In the genomic region with DNA sequence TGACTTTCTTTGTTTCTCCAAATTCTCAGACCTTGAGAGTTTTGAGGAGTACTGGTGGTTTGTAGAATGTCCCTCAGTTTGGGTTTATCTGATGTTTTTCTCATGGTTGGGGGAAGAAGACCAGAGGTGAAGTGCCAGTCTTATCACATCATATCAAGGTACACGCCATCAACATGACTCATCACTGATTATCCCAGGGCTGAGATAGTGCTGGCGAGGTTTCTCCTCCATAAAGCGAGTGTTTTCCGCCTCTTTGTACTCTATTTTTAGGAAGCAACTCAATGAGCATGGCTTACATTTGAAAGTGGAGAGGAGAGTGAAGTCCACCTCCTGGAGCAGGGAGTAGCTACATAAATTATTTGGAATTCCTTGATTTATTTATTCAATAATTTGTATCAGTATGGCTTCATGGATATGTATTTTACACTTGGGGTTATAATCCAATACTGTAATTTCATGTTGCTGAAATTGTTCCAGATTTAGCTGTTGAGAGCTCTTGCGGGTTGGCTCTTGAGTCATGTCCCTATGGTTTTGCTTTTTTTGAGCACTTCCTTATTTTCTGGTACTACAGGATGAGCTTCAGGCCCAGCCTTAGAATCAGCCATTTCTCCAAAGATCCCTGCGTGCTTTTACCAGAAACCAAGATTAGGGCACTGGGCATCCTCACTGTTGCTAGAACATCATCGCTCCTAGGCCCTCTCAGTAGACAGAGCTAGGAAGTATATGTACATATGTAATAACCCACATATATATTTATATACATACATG, we compare ENCODE assay signal across 1 cellular context.
A peak's percentile ranks its signal among the peaks of the same experiment; 100 is the strongest.
TF ChIP-seq lines count a peak whose summit lies in the region.

No MANE protein-coding gene starts in this region.

TF ChIP-seq in HEK293, 187 proteins besides CTCF, POLR2A, EP300 and RAD21:
- TF ChIP-seq ZNF518A (tag by site-specific recombination; conservative IDR thresholded peaks at IDR 0.05; ENCODE audit: low read depth), result no peak
- no peak for TF ChIP-seq KLF10 (tag by site-specific recombination; IDR thresholded peaks at IDR 0.05)
- TF ChIP-seq ZNF112 (tag by site-specific recombination; IDR thresholded peaks at IDR 0.05), result no peak
- TF ChIP-seq ZNF549 (tag by site-specific recombination; IDR thresholded peaks at IDR 0.05), result no peak
- no peak for TF ChIP-seq KLF1 (tag by site-specific recombination; IDR thresholded peaks at IDR 0.05)
- TF ChIP-seq PRDM1 (tag by site-specific recombination; IDR thresholded peaks at IDR 0.05), result peak; percentile 64
- 0 out of 2 replicates have a peak, but pooled peaks have one; percentile 44 for TF ChIP-seq ZNF660 (tag by site-specific recombination; IDR thresholded peaks at IDR 0.05)
